ENCODE assay signal across 15 cellular contexts in the genomic region with DNA sequence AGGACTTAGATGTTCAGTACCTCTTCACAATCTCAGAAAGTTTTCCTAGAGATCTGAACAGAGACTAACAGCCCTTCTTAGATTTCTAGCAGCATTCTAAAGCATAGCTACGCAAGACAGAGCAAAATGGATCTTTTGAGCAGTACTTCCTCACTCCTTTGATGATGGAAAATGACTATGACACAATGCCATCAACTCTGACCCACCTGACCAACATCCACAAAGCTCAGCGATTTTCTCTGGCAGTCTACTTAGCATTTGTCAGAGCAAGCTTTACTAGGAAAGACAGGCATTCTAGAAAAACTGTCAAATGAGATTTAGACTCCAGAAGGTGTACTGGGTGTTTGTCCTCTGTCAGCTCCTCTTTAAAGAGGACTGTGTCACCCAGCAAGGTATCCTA.
DNase-seq lines count a peak whose midpoint lies in the region; ATAC-seq and TF ChIP-seq lines count a peak whose summit lies in the region.
"Had no signal": no experiment of that assay in that cellular context is flagged by ENCODE, and none has a peak within 500 bp of the region (broad histone marks: within the 10 kb centered on the region; RNA-seq: fewer than 3 reads in every experiment).

No MANE protein-coding gene starts in this region.

- no peak for TF ChIP-seq CTCF in GM10266 (IDR thresholded peaks at IDR 0.05; ENCODE audit: control insufficient read depth, insufficient read depth, low read depth, missing control alignments)

- no peaks in the 10 kb centered on the region for H3K27me3 ChIP-seq in ACC112 (ENCODE audit: insufficient read depth, low read length)
- H3K27me3 ChIP-seq: BLaER1 had no signal

- no peak overlapping the region for H2AFZ ChIP-seq in ACC112 (ENCODE audit: low read length, unreplicated experiment)

- ATAC-seq in GM18861 (IDR thresholded peaks at IDR 0.05; ENCODE audit: unreplicated experiment), result peak; percentile 4
- peak; percentile 22 for ATAC-seq in HG02840 (IDR thresholded peaks at IDR 0.05; ENCODE audit: low FRiP score, unreplicated experiment)
- peak; percentile 46 for ATAC-seq in activated CD8-positive, alpha-beta T cell treated with anti-CD3 and anti-CD28 coated beads, Interleukin-2, amount 10 ng/mL, durations not matched to agents 7 days and 5 days
- no peak for ATAC-seq in GM18498 (IDR thresholded peaks at IDR 0.05; ENCODE audit: unreplicated experiment)
- ATAC-seq: stimulated activated memory B cell treated with anti-CD40 and anti-IgM and Interleukin-4, amounts not matched to agents 10 μg/mL and 1 μg/mL and 100 μg/mL, for 72 hours had no signal

- H3K4me1 Mint-ChIP-seq in activated CD8-positive, alpha-beta T cell treated with anti-CD3 and anti-CD28 coated beads, Interleukin-2, amount 10 ng/mL, durations not matched to agents 7 days and 5 days (ENCODE audit: low read depth), result peaks cover 17% of the 10 kb centered on the region
- H3K4me1 Mint-ChIP-seq: nephron had no signal

- peak overlapping the region; percentile 73 for H3K27ac Mint-ChIP-seq in activated CD8-positive, alpha-beta T cell treated with anti-CD3 and anti-CD28 coated beads, Interleukin-2, amount 10 ng/mL, durations not matched to agents 7 days and 5 days
- H3K27ac Mint-ChIP-seq: nephron; stimulated activated memory B cell treated with anti-CD40 and anti-IgM and Interleukin-4, amounts not matched to agents 10 μg/mL and 1 μg/mL and 100 μg/mL, for 72 hours had no signal

- peaks cover 3% of the 10 kb centered on the region for H3K27me3 Mint-ChIP-seq in activated CD8-positive, alpha-beta T cell treated with anti-CD3 and anti-CD28 coated beads, Interleukin-2, amount 10 ng/mL, durations not matched to agents 7 days and 5 days (ENCODE audit: low read depth)
- H3K27me3 Mint-ChIP-seq: stimulated activated memory B cell treated with anti-CD40 and anti-IgM and Interleukin-4, amounts not matched to agents 10 μg/mL and 1 μg/mL and 100 μg/mL, for 72 hours had no signal

- 0 out of 2 replicates have a peak overlapping the region, but pooled peaks have one; percentile 29 for H3K4me3 ChIP-seq in ACC112 (ENCODE audit: low read depth, low read length)
- H3K4me3 ChIP-seq: BLaER1 had no signal

- no peak for DNase-seq in activated CD8-positive, alpha-beta T cell treated with anti-CD3 and anti-CD28 coated beads, Interleukin-2, amount 10 ng/mL, durations not matched to agents 7 days and 5 days
- DNase-seq in GM10266 (ENCODE audit: extremely low spot score), result no peak
- no peak for DNase-seq in putamen (ENCODE audit: low spot score)
- no peak for DNase-seq in 8988T
- DNase-seq: cerebellar nuclear complex, islet precursor cell, NCI-H748 treated with DMSO at 0.1 percent for 48 hours, SW 1271 had no signal

- H3K79me2 ChIP-seq in ACC112 (ENCODE audit: control insufficient read depth, insufficient read depth, low read length, unreplicated experiment), result no peaks in the 10 kb centered on the region

- CTCF ChIA-PET in activated CD8-positive, alpha-beta T cell treated with anti-CD3 and anti-CD28 coated beads, Interleukin-2, amount 10 ng/mL, durations not matched to agents 7 days and 5 days (lab: Charles Lee), result interaction anchor here (1.0 to 1.4 kb wide), 3 partner anchors 37 to 248 kb away, joined by 3 read pairs; no protein-coding TSS in a partner anchor

- no peak overlapping the region for H3K27ac ChIP-seq in ACC112 (ENCODE audit: low read depth, low read length)
- H3K27ac ChIP-seq: BLaER1 had no signal

- H3K4me3 Mint-ChIP-seq in activated CD8-positive, alpha-beta T cell treated with anti-CD3 and anti-CD28 coated beads, Interleukin-2, amount 10 ng/mL, durations not matched to agents 7 days and 5 days, result peak overlapping the region; percentile 28
- H3K4me3 Mint-ChIP-seq: nephron; stimulated activated memory B cell treated with anti-CD40 and anti-IgM and Interleukin-4, amounts not matched to agents 10 μg/mL and 1 μg/mL and 100 μg/mL, for 72 hours had no signal

- H3K36me3 ChIP-seq in ACC112 (ENCODE audit: insufficient read depth, low read length), result no peaks in the 10 kb centered on the region
- H3K36me3 ChIP-seq: BLaER1 had no signal

- no peaks in the 10 kb centered on the region for H3K36me3 Mint-ChIP-seq in activated CD8-positive, alpha-beta T cell treated with anti-CD3 and anti-CD28 coated beads, Interleukin-2, amount 10 ng/mL, durations not matched to agents 7 days and 5 days (ENCODE audit: low read depth)
- H3K36me3 Mint-ChIP-seq: stimulated activated memory B cell treated with anti-CD40 and anti-IgM and Interleukin-4, amounts not matched to agents 10 μg/mL and 1 μg/mL and 100 μg/mL, for 72 hours had no signal

- POLR2A ChIA-PET in activated CD8-positive, alpha-beta T cell treated with anti-CD3 and anti-CD28 coated beads, Interleukin-2, amount 10 ng/mL, durations not matched to agents 7 days and 5 days (lab: Charles Lee), result no interaction called here

- H3K4me1 ChIP-seq in ACC112 (ENCODE audit: control insufficient read depth, insufficient read depth, low read length, unreplicated experiment), result no peaks in the 10 kb centered on the region

- no peaks in the 10 kb centered on the region for H3K9me3 Mint-ChIP-seq in activated CD8-positive, alpha-beta T cell treated with anti-CD3 and anti-CD28 coated beads, Interleukin-2, amount 10 ng/mL, durations not matched to agents 7 days and 5 days (ENCODE audit: insufficient read depth)
- H3K9me3 Mint-ChIP-seq: nephron; stimulated activated memory B cell treated with anti-CD40 and anti-IgM and Interleukin-4, amounts not matched to agents 10 μg/mL and 1 μg/mL and 100 μg/mL, for 72 hours had no signal
